Comparison of ENCODE assay signal across 1 cellular context in the genomic region with DNA sequence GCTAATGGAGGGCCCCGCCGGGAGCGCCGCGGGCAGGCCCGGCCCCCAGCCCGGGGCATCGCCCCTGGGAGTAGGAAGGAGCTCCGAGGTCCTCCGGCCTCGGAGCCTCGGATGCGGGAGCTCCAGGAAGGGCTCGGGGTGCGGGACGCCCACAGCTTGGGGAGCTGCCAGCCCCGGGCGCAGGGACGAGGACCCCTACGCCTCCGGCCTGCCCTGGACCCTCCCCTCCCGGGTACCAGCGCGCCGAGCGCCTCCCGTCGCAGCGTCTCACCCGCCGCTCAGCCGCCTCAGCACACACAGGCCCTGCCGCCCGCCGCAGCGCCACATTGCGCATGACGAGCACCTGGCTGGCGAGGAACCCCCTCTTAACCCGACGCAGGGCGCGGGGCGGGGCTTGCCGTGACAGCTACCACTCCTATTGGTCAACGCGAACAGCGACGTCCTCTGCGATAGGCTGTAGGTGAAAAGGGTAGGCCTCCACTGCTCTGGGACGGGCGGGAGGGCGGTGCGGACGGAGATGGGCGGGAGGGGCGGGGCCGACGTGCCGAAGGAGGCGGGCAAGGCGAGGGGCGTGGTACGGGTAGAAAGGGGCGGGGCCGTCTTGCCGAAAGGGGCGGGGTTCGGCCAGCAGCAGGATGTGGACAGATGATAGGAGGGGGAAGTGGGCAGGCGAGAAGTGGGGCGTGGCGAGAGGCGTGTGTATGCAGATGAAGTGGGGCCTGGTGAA.
TF ChIP-seq lines count a peak whose summit lies in the region.

A gene with protein sequence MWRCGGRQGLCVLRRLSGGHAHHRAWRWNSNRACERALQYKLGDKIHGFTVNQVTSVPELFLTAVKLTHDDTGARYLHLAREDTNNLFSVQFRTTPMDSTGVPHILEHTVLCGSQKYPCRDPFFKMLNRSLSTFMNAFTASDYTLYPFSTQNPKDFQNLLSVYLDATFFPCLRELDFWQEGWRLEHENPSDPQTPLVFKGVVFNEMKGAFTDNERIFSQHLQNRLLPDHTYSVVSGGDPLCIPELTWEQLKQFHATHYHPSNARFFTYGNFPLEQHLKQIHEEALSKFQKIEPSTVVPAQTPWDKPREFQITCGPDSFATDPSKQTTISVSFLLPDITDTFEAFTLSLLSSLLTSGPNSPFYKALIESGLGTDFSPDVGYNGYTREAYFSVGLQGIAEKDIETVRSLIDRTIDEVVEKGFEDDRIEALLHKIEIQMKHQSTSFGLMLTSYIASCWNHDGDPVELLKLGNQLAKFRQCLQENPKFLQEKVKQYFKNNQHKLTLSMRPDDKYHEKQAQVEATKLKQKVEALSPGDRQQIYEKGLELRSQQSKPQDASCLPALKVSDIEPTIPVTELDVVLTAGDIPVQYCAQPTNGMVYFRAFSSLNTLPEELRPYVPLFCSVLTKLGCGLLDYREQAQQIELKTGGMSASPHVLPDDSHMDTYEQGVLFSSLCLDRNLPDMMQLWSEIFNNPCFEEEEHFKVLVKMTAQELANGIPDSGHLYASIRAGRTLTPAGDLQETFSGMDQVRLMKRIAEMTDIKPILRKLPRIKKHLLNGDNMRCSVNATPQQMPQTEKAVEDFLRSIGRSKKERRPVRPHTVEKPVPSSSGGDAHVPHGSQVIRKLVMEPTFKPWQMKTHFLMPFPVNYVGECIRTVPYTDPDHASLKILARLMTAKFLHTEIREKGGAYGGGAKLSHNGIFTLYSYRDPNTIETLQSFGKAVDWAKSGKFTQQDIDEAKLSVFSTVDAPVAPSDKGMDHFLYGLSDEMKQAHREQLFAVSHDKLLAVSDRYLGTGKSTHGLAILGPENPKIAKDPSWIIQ (minus strand): TSS at position 337 of the 727 bp plus-strand sequence. CDS start 10 bp downstream, at position 327.

TF ChIP-seq in K562, 482 proteins besides CTCF, POLR2A, EP300 and RAD21 (continued from another document and continues in another):
- TF ChIP-seq, protein P1, sequence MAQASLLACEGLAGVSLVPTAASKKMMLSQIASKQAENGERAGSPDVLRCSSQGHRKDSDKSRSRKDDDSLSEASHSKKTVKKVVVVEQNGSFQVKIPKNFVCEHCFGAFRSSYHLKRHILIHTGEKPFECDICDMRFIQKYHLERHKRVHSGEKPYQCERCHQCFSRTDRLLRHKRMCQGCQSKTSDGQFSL (CRISPR knock-in tag; IDR thresholded peaks at IDR 0.05), result peak; percentile 17; the same call in 1 of the 2 replicates
- TF ChIP-seq, protein P1 (tag; IDR thresholded peaks at IDR 0.05), result no peak
- TF ChIP-seq MTA2 (IDR thresholded peaks at IDR 0.05; ENCODE audit: low read depth) (no peak), NFE2L1 (tag; IDR thresholded peaks at IDR 0.05; ENCODE audit: borderline replicate concordance, low read depth) (no peak), HOXB6 (CRISPR knock-in tag; IDR thresholded peaks at IDR 0.05; ENCODE audit: borderline replicate concordance) (no peak), ARHGAP35 (IDR thresholded peaks at IDR 0.05; ENCODE audit: partially characterized antibody) (no peak), ZNF224 (CRISPR knock-in tag; IDR thresholded peaks at IDR 0.05) (0 out of 2 replicates have a peak, but pooled peaks have one; percentile 52), RBM15 (IDR thresholded peaks at IDR 0.05; ENCODE audit: insufficient read depth, low read length) (no peak), MTF1 (CRISPR knock-in tag; IDR thresholded peaks at IDR 0.05; ENCODE audit: borderline replicate concordance) (no peak), SIX5 (IDR thresholded peaks at IDR 0.05; ENCODE audit: borderline replicate concordance in 1 of 2, insufficient read depth in 1 of 2, low read depth in 1 of 2, low read length in 2 of 2) (no peak), BMI1 (IDR thresholded peaks at IDR 0.05; ENCODE audit: low read length) (no peak), HMG20B (CRISPR knock-in tag; IDR thresholded peaks at IDR 0.05) (no peak)
- TF ChIP-seq, protein P2, sequence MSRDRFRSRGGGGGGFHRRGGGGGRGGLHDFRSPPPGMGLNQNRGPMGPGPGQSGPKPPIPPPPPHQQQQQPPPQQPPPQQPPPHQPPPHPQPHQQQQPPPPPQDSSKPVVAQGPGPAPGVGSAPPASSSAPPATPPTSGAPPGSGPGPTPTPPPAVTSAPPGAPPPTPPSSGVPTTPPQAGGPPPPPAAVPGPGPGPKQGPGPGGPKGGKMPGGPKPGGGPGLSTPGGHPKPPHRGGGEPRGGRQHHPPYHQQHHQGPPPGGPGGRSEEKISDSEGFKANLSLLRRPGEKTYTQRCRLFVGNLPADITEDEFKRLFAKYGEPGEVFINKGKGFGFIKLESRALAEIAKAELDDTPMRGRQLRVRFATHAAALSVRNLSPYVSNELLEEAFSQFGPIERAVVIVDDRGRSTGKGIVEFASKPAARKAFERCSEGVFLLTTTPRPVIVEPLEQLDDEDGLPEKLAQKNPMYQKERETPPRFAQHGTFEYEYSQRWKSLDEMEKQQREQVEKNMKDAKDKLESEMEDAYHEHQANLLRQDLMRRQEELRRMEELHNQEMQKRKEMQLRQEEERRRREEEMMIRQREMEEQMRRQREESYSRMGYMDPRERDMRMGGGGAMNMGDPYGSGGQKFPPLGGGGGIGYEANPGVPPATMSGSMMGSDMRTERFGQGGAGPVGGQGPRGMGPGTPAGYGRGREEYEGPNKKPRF (IDR thresholded peaks at IDR 0.05; ENCODE audit: low read depth, low read length), result no peak
- TF ChIP-seq, protein P3, sequence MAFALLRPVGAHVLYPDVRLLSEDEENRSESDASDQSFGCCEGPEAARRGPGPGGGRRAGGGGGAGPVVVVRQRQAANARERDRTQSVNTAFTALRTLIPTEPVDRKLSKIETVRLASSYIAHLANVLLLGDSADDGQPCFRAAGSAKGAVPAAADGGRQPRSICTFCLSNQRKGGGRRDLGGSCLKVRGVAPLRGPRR (CRISPR knock-in tag; IDR thresholded peaks at IDR 0.05), result no peak
- TF ChIP-seq, protein P4, sequence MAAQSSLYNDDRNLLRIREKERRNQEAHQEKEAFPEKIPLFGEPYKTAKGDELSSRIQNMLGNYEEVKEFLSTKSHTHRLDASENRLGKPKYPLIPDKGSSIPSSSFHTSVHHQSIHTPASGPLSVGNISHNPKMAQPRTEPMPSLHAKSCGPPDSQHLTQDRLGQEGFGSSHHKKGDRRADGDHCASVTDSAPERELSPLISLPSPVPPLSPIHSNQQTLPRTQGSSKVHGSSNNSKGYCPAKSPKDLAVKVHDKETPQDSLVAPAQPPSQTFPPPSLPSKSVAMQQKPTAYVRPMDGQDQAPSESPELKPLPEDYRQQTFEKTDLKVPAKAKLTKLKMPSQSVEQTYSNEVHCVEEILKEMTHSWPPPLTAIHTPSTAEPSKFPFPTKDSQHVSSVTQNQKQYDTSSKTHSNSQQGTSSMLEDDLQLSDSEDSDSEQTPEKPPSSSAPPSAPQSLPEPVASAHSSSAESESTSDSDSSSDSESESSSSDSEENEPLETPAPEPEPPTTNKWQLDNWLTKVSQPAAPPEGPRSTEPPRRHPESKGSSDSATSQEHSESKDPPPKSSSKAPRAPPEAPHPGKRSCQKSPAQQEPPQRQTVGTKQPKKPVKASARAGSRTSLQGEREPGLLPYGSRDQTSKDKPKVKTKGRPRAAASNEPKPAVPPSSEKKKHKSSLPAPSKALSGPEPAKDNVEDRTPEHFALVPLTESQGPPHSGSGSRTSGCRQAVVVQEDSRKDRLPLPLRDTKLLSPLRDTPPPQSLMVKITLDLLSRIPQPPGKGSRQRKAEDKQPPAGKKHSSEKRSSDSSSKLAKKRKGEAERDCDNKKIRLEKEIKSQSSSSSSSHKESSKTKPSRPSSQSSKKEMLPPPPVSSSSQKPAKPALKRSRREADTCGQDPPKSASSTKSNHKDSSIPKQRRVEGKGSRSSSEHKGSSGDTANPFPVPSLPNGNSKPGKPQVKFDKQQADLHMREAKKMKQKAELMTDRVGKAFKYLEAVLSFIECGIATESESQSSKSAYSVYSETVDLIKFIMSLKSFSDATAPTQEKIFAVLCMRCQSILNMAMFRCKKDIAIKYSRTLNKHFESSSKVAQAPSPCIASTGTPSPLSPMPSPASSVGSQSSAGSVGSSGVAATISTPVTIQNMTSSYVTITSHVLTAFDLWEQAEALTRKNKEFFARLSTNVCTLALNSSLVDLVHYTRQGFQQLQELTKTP (IDR thresholded peaks at IDR 0.05; ENCODE audit: low read depth in 1 of 2, partially characterized antibody in 2 of 2), result no peak
- TF ChIP-seq, protein P5, sequence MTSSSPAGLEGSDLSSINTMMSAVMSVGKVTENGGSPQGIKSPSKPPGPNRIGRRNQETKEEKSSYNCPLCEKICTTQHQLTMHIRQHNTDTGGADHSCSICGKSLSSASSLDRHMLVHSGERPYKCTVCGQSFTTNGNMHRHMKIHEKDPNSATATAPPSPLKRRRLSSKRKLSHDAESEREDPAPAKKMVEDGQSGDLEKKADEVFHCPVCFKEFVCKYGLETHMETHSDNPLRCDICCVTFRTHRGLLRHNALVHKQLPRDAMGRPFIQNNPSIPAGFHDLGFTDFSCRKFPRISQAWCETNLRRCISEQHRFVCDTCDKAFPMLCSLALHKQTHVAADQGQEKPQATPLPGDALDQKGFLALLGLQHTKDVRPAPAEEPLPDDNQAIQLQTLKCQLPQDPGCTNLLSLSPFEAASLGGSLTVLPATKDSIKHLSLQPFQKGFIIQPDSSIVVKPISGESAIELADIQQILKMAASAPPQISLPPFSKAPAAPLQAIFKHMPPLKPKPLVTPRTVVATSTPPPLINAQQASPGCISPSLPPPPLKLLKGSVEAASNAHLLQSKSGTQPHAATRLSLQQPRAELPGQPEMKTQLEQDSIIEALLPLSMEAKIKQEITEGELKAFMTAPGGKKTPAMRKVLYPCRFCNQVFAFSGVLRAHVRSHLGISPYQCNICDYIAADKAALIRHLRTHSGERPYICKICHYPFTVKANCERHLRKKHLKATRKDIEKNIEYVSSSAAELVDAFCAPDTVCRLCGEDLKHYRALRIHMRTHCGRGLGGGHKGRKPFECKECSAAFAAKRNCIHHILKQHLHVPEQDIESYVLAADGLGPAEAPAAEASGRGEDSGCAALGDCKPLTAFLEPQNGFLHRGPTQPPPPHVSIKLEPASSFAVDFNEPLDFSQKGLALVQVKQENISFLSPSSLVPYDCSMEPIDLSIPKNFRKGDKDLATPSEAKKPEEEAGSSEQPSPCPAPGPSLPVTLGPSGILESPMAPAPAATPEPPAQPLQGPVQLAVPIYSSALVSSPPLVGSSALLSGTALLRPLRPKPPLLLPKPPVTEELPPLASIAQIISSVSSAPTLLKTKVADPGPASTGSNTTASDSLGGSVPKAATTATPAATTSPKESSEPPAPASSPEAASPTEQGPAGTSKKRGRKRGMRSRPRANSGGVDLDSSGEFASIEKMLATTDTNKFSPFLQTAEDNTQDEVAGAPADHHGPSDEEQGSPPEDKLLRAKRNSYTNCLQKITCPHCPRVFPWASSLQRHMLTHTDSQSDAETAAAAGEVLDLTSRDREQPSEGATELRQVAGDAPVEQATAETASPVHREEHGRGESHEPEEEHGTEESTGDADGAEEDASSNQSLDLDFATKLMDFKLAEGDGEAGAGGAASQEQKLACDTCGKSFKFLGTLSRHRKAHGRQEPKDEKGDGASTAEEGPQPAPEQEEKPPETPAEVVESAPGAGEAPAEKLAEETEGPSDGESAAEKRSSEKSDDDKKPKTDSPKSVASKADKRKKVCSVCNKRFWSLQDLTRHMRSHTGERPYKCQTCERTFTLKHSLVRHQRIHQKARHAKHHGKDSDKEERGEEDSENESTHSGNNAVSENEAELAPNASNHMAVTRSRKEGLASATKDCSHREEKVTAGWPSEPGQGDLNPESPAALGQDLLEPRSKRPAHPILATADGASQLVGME (CRISPR knock-in tag; IDR thresholded peaks at IDR 0.05), result 0 out of 2 replicates have a peak, but pooled peaks have one; percentile 31
- TF ChIP-seq, protein P6, sequence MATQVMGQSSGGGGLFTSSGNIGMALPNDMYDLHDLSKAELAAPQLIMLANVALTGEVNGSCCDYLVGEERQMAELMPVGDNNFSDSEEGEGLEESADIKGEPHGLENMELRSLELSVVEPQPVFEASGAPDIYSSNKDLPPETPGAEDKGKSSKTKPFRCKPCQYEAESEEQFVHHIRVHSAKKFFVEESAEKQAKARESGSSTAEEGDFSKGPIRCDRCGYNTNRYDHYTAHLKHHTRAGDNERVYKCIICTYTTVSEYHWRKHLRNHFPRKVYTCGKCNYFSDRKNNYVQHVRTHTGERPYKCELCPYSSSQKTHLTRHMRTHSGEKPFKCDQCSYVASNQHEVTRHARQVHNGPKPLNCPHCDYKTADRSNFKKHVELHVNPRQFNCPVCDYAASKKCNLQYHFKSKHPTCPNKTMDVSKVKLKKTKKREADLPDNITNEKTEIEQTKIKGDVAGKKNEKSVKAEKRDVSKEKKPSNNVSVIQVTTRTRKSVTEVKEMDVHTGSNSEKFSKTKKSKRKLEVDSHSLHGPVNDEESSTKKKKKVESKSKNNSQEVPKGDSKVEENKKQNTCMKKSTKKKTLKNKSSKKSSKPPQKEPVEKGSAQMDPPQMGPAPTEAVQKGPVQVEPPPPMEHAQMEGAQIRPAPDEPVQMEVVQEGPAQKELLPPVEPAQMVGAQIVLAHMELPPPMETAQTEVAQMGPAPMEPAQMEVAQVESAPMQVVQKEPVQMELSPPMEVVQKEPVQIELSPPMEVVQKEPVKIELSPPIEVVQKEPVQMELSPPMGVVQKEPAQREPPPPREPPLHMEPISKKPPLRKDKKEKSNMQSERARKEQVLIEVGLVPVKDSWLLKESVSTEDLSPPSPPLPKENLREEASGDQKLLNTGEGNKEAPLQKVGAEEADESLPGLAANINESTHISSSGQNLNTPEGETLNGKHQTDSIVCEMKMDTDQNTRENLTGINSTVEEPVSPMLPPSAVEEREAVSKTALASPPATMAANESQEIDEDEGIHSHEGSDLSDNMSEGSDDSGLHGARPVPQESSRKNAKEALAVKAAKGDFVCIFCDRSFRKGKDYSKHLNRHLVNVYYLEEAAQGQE (CRISPR knock-in tag; IDR thresholded peaks at IDR 0.05; ENCODE audit: low read depth), result peak; percentile 50; the same call in 1 of the 2 replicates
- TF ChIP-seq, protein P7, sequence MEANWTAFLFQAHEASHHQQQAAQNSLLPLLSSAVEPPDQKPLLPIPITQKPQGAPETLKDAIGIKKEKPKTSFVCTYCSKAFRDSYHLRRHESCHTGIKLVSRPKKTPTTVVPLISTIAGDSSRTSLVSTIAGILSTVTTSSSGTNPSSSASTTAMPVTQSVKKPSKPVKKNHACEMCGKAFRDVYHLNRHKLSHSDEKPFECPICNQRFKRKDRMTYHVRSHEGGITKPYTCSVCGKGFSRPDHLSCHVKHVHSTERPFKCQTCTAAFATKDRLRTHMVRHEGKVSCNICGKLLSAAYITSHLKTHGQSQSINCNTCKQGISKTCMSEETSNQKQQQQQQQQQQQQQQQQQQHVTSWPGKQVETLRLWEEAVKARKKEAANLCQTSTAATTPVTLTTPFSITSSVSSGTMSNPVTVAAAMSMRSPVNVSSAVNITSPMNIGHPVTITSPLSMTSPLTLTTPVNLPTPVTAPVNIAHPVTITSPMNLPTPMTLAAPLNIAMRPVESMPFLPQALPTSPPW (CRISPR knock-in tag; IDR thresholded peaks at IDR 0.05), result peak; percentile 86
- TF ChIP-seq, protein P8, sequence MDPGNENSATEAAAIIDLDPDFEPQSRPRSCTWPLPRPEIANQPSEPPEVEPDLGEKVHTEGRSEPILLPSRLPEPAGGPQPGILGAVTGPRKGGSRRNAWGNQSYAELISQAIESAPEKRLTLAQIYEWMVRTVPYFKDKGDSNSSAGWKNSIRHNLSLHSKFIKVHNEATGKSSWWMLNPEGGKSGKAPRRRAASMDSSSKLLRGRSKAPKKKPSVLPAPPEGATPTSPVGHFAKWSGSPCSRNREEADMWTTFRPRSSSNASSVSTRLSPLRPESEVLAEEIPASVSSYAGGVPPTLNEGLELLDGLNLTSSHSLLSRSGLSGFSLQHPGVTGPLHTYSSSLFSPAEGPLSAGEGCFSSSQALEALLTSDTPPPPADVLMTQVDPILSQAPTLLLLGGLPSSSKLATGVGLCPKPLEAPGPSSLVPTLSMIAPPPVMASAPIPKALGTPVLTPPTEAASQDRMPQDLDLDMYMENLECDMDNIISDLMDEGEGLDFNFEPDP (CRISPR knock-in tag; IDR thresholded peaks at IDR 0.05), result no peak
